11 cellular contexts compared by ENCODE assay signal in the genomic region with DNA sequence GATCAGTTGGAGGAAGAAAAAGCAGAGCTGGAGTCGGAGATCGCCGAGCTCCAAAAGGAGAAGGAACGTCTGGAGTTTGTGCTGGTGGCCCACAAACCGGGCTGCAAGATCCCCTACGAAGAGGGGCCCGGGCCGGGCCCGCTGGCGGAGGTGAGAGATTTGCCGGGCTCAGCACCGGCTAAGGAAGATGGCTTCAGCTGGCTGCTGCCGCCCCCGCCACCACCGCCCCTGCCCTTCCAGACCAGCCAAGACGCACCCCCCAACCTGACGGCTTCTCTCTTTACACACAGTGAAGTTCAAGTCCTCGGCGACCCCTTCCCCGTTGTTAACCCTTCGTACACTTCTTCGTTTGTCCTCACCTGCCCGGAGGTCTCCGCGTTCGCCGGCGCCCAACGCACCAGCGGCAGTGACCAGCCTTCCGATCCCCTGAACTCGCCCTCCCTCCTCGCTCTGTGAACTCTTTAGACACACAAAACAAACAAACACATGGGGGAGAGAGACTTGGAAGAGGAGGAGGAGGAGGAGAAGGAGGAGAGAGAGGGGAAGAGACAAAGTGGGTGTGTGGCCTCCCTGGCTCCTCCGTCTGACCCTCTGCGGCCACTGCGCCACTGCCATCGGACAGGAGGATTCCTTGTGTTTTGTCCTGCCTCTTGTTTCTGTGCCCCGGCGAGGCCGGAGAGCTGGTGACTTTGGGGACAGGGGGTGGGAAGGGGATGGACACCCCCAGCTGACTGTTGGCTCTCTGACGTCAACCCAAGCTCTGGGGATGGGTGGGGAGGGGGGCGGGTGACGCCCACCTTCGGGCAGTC. TPM values are rescaled to one million over a fixed set of nuclear protein-coding genes. Genes with fewer than 3 reads are reported as not detected.
DNase-seq lines count a peak whose midpoint lies in the region; ATAC-seq and TF ChIP-seq lines count a peak whose summit lies in the region.
"Had no signal": no experiment of that assay in that cellular context is flagged by ENCODE, and none has a peak within 500 bp of the region (broad histone marks: within the 10 kb centered on the region; RNA-seq: fewer than 3 reads in every experiment).

No MANE protein-coding gene starts in this region.

- H3K4me3 Mint-ChIP-seq in T-helper 17 cell (peak overlapping the region; percentile 95), osteocyte (ENCODE audit: unreplicated experiment) (no peak overlapping the region)

- H3K36me3 Mint-ChIP-seq in T-helper 17 cell (ENCODE audit: low read depth) (peaks cover 12% of the 10 kb centered on the region), osteocyte (ENCODE audit: unreplicated experiment) (peaks cover 16% of the 10 kb centered on the region)

- H3K4me1 Mint-ChIP-seq in T-helper 17 cell: peaks cover 48% of the 10 kb centered on the region
- peaks cover 26% of the 10 kb centered on the region for H3K4me1 Mint-ChIP-seq in osteocyte (ENCODE audit: unreplicated experiment)

- H3K9me3 Mint-ChIP-seq in osteocyte (ENCODE audit: unreplicated experiment): no peaks in the 10 kb centered on the region

- ATAC-seq in T-helper 17 cell: no peak

- DNase-seq in activated CD4-positive, CD25-positive, alpha-beta regulatory T cell treated with anti-CD3 and anti-CD28 coated beads, Interleukin-2, amount 50 U/mL, for 16 hours (ENCODE audit: low read depth, low spot score): peak; percentile 20
- DNase-seq in activated CD4-positive, CD25-positive, alpha-beta regulatory T cell treated with anti-CD3 and anti-CD28 coated beads, Interleukin-2, amount 50 U/mL, for 72 hours: no peak
- DNase-seq in T-helper 17 cell (peak in 2 of 3 donors; percentile 43 to 65), fibroblast of gingiva (ENCODE audit: low read depth) (peak; percentile 68), osteocyte (ENCODE audit: extremely low spot score, unreplicated experiment) (no peak), COR-L47 (lab: John Stamatoyannopoulos, UW) (no peak), kidney glomerular epithelial cell (lab: John Stamatoyannopoulos, UW) (no peak), iPS-NIHi7 (ENCODE audit: extremely low spot score) (no peak)
- DNase-seq: ACHN, NCI-H345 had no signal

- no peaks in the 10 kb centered on the region for H3K9me3 ChIP-seq in T-helper 17 cell (ENCODE audit: control insufficient read depth, low read length, poor library complexity, severe bottlenecking)
- H3K9me3 ChIP-seq: SJSA1 had no signal

- no peak for TF ChIP-seq CTCF in osteocyte (IDR thresholded peaks at IDR 0.05)

- H3K27ac Mint-ChIP-seq in T-helper 17 cell (peak overlapping the region; percentile 97), osteocyte (ENCODE audit: unreplicated experiment) (peak overlapping the region; percentile 65)

- H3K27me3 Mint-ChIP-seq in T-helper 17 cell (peaks cover 18% of the 10 kb centered on the region), osteocyte (ENCODE audit: unreplicated experiment) (no peaks in the 10 kb centered on the region)

RNA-seq across cellular contexts. Expression of gene FOSB, which starts 5.0 kb away (rescaled TPM):
- 1,000 to 10,000 TPM in 1 of 2 donors, 100 to 1,000 TPM in 1; 967 to 2,209 TPM for total RNA-seq in T-helper 17 cell
- 93.8 and 176 TPM in 2 replicates for total RNA-seq in osteocyte

RNA-seq across cellular contexts. Expression of gene RTN2, which starts 24.1 kb away (rescaled TPM):
- total RNA-seq in T-helper 17 cell: 1 to 10 TPM; 2.3 to 6.2 TPM
- total RNA-seq in osteocyte: 15.6 and 15.8 TPM in 2 replicates

RNA-seq across cellular contexts. Expression of gene PPM1N, which starts 25.5 kb away (rescaled TPM):
- total RNA-seq in T-helper 17 cell (1 to 10 TPM; 3.8 to 8.5 TPM), osteocyte (0.29 and 0.62 TPM in 2 replicates)

RNA-seq across cellular contexts. Expression of gene VASP, which starts 34.5 kb away (rescaled TPM):
- total RNA-seq in T-helper 17 cell (100 to 1,000 TPM in 1 of 2 donors, 10 to 100 TPM in 1; 99.7 to 101 TPM), osteocyte (61.9 and 68.9 TPM in 2 replicates)

RNA-seq across cellular contexts. Expression of gene ERCC1, which starts 49.0 kb away (rescaled TPM):
- 10 to 100 TPM; 28.4 to 36.2 TPM for total RNA-seq in T-helper 17 cell
- 96.7 and 117 TPM in 2 replicates for total RNA-seq in osteocyte

Comparison
In these comparisons a context has a peak if more than half of its experiments do, and no peak if none do; other contexts are left out.
1. DNase-seq: peak in activated CD4-positive, CD25-positive, alpha-beta regulatory T cell treated with anti-CD3 and anti-CD28 coated beads, Interleukin-2, amount 50 U/mL, for 16 hours (single experiment), T-helper 17 cell (2 of 3) and fibroblast of gingiva (single experiment); none in activated CD4-positive, CD25-positive, alpha-beta regulatory T cell treated with anti-CD3 and anti-CD28 coated beads, Interleukin-2, amount 50 U/mL, for 72 hours (single experiment), osteocyte (single experiment), COR-L47 (single experiment), kidney glomerular epithelial cell (single experiment) and iPS-NIHi7 (single experiment).